ENCODE assay signal across 1 cellular context in the genomic region with DNA sequence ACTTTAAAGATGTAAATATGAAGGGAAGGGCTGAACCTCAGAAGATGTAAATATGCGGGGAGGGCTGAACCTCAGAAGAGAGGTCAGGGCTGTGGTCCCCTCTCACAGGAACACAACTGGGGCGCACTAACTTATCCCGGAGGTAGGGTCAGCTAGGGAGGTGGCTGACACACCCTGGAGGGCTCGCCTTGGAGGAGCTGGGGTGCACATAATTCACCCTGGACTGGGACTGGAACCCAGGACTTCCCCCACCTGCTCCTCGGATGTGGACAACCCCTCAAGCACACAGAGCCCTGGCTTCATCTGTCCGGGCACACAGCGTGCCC.
TF ChIP-seq lines count a peak whose summit lies in the region.

No MANE protein-coding gene starts in this region.

TF ChIP-seq in H1, 55 proteins besides CTCF, POLR2A, EP300 and RAD21:
- no peak for TF ChIP-seq ASH2L (IDR thresholded peaks at IDR 0.05; ENCODE audit: low read length)
- no peak for TF ChIP-seq SAP30 (IDR thresholded peaks at IDR 0.05; ENCODE audit: insufficient read depth, insufficient replicate concordance, low read length)
